8 cellular contexts compared by ENCODE assay signal in genomic region chr12:18250313-18250916, GRCh38. TPM values are rescaled to one million over a fixed set of nuclear protein-coding genes. Genes with fewer than 3 reads are reported as not detected.
DNase-seq lines count a peak whose midpoint lies in the region; ATAC-seq, FAIRE-seq and TF ChIP-seq lines count a peak whose summit lies in the region.

No MANE protein-coding gene starts in this region.

- no peaks in the 10 kb centered on the region for H3K79me2 ChIP-seq in HCT116 (ENCODE audit: insufficient read depth, low read length)
- H3K79me2 ChIP-seq in HepG2 (ENCODE audit: insufficient read depth, low read length), result no peaks in the 10 kb centered on the region

- in situ Hi-C loops in HepG2 (cut with HindIII; ENCODE audit: extremely low pct_ligation_motif_present, low pct_unique_long_range_greater_than_20kb), result no loop called here

- H3K27me3 Mint-ChIP-seq in effector memory CD8-positive, alpha-beta T cell, result no peaks in the 10 kb centered on the region

- H2AFZ ChIP-seq in HCT116 (ENCODE audit: low read depth, low read length, poor library complexity, severe bottlenecking) (peak overlapping the region; percentile 8), HepG2 (ENCODE audit: low read length) (no peak overlapping the region)

- H3K4me3 ChIP-seq in HCT116 (replicated peaks in 1 of 2; ENCODE audit: low read depth in 1 of 2, low read length in 2 of 2) (no peak overlapping the region), HepG2 (replicated peaks in 1 of 3; ENCODE audit: insufficient read depth in 1 of 3, low read depth in 2 of 3, low read length in 3 of 3) (no peak overlapping the region)

- DNase-seq in CD1c-positive myeloid dendritic cell (ENCODE audit: extremely low spot score) (peak; percentile 48), HCT116 (ENCODE audit: low read depth, low spot score) (peak; percentile 54), NCI-H510A treated with DMSO at 0.1 percent for 48 hours (lab: John Stamatoyannopoulos, UW) (peak; percentile 88), brain pericyte (ENCODE audit: low read depth, low spot score) (peak; percentile 30), HepG2 (ENCODE audit: low spot score) (peak; percentile 59)
- DNase-seq in effector memory CD8-positive, alpha-beta T cell, result no peak
- no peak for DNase-seq in effector CD8-positive, alpha-beta T cell (lab: John Stamatoyannopoulos, UW)

- no peak overlapping the region for H3K9ac ChIP-seq in HCT116 (ENCODE audit: low read length)
- H3K9ac ChIP-seq in HepG2 (ENCODE audit: insufficient read depth, low read depth, low read length), result no peak overlapping the region

- peak; percentile 74 for TF ChIP-seq RAD21 in HCT116 (IDR thresholded peaks at IDR 0.05; ENCODE audit: low read depth)
- no peak; the same call in 1 of the 2 replicates for TF ChIP-seq RAD21 in HepG2 (CRISPR knock-in tag; IDR thresholded peaks at IDR 0.05)

- H3K27me3 ChIP-seq in HCT116 (ENCODE audit: insufficient read depth, low read length) (no peaks in the 10 kb centered on the region), HepG2 (ENCODE audit: control insufficient read depth in 1 of 2, insufficient read depth in 2 of 2, low read length in 2 of 2) (no peaks in the 10 kb centered on the region)

- H3K27ac Mint-ChIP-seq in effector memory CD8-positive, alpha-beta T cell, result no peak overlapping the region

- no peaks in the 10 kb centered on the region for H3K4me1 ChIP-seq in HCT116 (ENCODE audit: control insufficient read depth in 1 of 2, insufficient read depth in 2 of 2, low read length in 2 of 2)
- H3K4me1 ChIP-seq in HepG2 (ENCODE audit: insufficient read depth, low read length), result no peaks in the 10 kb centered on the region

- POLR2A ChIA-PET in HCT116 (lab: Charles Lee), result no interaction called here
- POLR2A ChIA-PET in HepG2 (lab: Yijun Ruan, JAX), result no interaction called here

- no peaks in the 10 kb centered on the region for H3K4me1 Mint-ChIP-seq in effector memory CD8-positive, alpha-beta T cell (ENCODE audit: low read depth in 2 of 2)

- no peak overlapping the region for H3K4me3 Mint-ChIP-seq in effector memory CD8-positive, alpha-beta T cell

- RAD21 ChIA-PET in HCT116 (lab: Charles Lee; ENCODE audit: low non-redundant PET in 1 of 2, low total read pairs in 2 of 2, uncharacterized antibody in 2 of 2, unreplicated experiment in 2 of 2), result interaction anchor here (0.9 to 1.2 kb wide), 3 partner anchors 11 to 71 kb away, joined by 3 to 5 read pairs (median 3); partner anchors contain the start of gene PIK3C2G (in 1 of the 2)

- H3K36me3 ChIP-seq in HCT116 (ENCODE audit: control insufficient read depth in 1 of 2, insufficient read depth in 2 of 2, low read length in 2 of 2) (no peaks in the 10 kb centered on the region), HepG2 (replicated peaks in 1 of 2; ENCODE audit: control insufficient read depth in 1 of 2, insufficient read depth in 2 of 2, low read length in 2 of 2) (no peaks in the 10 kb centered on the region)

- H3K27ac ChIP-seq in HCT116 (ENCODE audit: low read depth, low read length) (no peak overlapping the region), HepG2 (ENCODE audit: extremely low read length, insufficient read depth, low read length) (no peak overlapping the region)

- BruUV-seq in HCT116 (replicated peaks; lab: Mats Ljungman, UMichigan), result no TSS peak
- no TSS peak for BruUV-seq in HepG2 (replicated peaks; lab: Mats Ljungman, UMichigan)

- WGBS in HepG2 (ENCODE audit: low lambda C conversion rate), result 16% methylated on average over 6 of the region's 6 CpGs

- TF ChIP-seq POLR2A in HCT116 (IDR thresholded peaks at IDR 0.05; ENCODE audit: borderline replicate concordance, extremely low read depth, insufficient read depth, insufficient read length), result no peak
- no peak for TF ChIP-seq POLR2A in HepG2 (IDR thresholded peaks at IDR 0.05; ENCODE audit: insufficient read depth in 1 of 2, low read depth in 2 of 2, low read length in 2 of 2)

- no peaks in the 10 kb centered on the region for H3K36me3 Mint-ChIP-seq in effector memory CD8-positive, alpha-beta T cell (ENCODE audit: insufficient read depth)

- H3K9me3 Mint-ChIP-seq in effector memory CD8-positive, alpha-beta T cell, result peaks cover 0 to 3% of the 10 kb centered on the region in 2 donors

- H4K20me1 ChIP-seq in HCT116 (ENCODE audit: insufficient read depth), result no peaks in the 10 kb centered on the region
- H4K20me1 ChIP-seq in HepG2 (ENCODE audit: insufficient read depth, low read length), result no peaks in the 10 kb centered on the region; the same call in 1 of the 2 replicates

- CTCF ChIA-PET in HCT116 (lab: Charles Lee), result interaction anchor here (0.6 to 2.8 kb wide), 7 partner anchors 9 to 936 kb away, joined by 3 to 28 read pairs (median 5); partner anchors contain the start of gene PIK3C2G
- CTCF ChIA-PET in HepG2 (lab: Yijun Ruan, JAX; ENCODE audit: low intra/inter-chr PET ratio, low total read pairs), result interaction anchor here (2.4 kb wide), 1 partner anchor 69 kb away, joined by 18 read pairs; no protein-coding TSS in a partner anchor

- ATAC-seq in HCT116 (peak; percentile 57; the same call in 1 of the 2 replicates), HepG2 (no peak), HG03108 (IDR thresholded peaks at IDR 0.05; ENCODE audit: unreplicated experiment) (no peak)
- ATAC-seq in effector memory CD8-positive, alpha-beta T cell (replicated peaks), result no peak

- no peak for TF ChIP-seq EP300 in HepG2 (IDR thresholded peaks at IDR 0.05; ENCODE audit: low read depth in 2 of 2, low read length in 2 of 2)
- no peak for TF ChIP-seq EP300 in HepG2 (CRISPR knock-in tag; IDR thresholded peaks at IDR 0.05; ENCODE audit: borderline replicate concordance)

- TF ChIP-seq CTCF in HCT116 (IDR thresholded peaks at IDR 0.05 in 2 of 3, conservative IDR thresholded peaks at IDR 0.05 in 1 of 3; ENCODE audit: borderline replicate concordance in 1 of 3, insufficient read depth in 1 of 3, low read depth in 2 of 3, low read length in 2 of 3) (peak; percentile 55 to 71 (median 58); a peak in 5 of 6 replicates), HepG2 (CRISPR knock-in tag; IDR thresholded peaks at IDR 0.05) (peak; percentile 69)

- no peaks in the 10 kb centered on the region for H3K9me2 ChIP-seq in HCT116 (ENCODE audit: insufficient read depth)

- H3K4me2 ChIP-seq in HCT116 (ENCODE audit: low read length) (no peak overlapping the region), HepG2 (ENCODE audit: low read depth, low read length) (no peak overlapping the region)

- intact Hi-C loops in HCT116 (cut with micrococcal nuclease), result loop anchor here (1.0 to 2.0 kb wide), 2 partner anchors 70 to 936 kb away; no protein-coding TSS in a partner anchor
- intact Hi-C loops in HepG2 (cut with micrococcal nuclease; ENCODE audit: unreplicated experiment), result loop anchor here (1.0 kb wide), 1 partner anchor 70 kb away; no protein-coding TSS in a partner anchor

- H3K9me3 ChIP-seq in HCT116 (ENCODE audit: control insufficient read depth in 1 of 2, insufficient read depth in 1 of 2, low read depth in 1 of 2, low read length in 2 of 2), result no peaks in the 10 kb centered on the region
- no peaks in the 10 kb centered on the region for H3K9me3 ChIP-seq in HepG2 (ENCODE audit: low read length)

- FAIRE-seq in HepG2 (lab: Jason Lieb, UNC), result peak; percentile 28

TF ChIP-seq in HCT116, 20 proteins besides CTCF, POLR2A, EP300 and RAD21 (continues in another document):
- TF ChIP-seq POLR2AphosphoS5 (IDR thresholded peaks at IDR 0.05; ENCODE audit: low read depth, low read length), result no peak
- TF ChIP-seq CBX3 (IDR thresholded peaks at IDR 0.05; ENCODE audit: low read depth), result no peak
- TF ChIP-seq FOSL1 (IDR thresholded peaks at IDR 0.05; ENCODE audit: low read depth), result no peak
- TF ChIP-seq SP1 (IDR thresholded peaks at IDR 0.05; ENCODE audit: low read depth), result no peak
- no peak for TF ChIP-seq ATF3 (IDR thresholded peaks at IDR 0.05)
- no peak for TF ChIP-seq ZFX (IDR thresholded peaks at IDR 0.05)

TF ChIP-seq in HepG2, 621 proteins besides CTCF, POLR2A, EP300 and RAD21:
- peak; percentile 64 for TF ChIP-seq STAG1 (CRISPR knock-in tag; IDR thresholded peaks at IDR 0.05)
- TF ChIP-seq ZNF788 (CRISPR knock-in tag; IDR thresholded peaks at IDR 0.05; ENCODE audit: borderline replicate concordance), result no peak
- no peak for TF ChIP-seq ZNF235 (CRISPR knock-in tag; IDR thresholded peaks at IDR 0.05; ENCODE audit: borderline replicate concordance)
- no peak for TF ChIP-seq ZSCAN9 (CRISPR knock-in tag; IDR thresholded peaks at IDR 0.05; ENCODE audit: borderline replicate concordance)

RNA-seq across cellular contexts. Expression of gene PIK3C2G, which starts 10.9 kb away (rescaled TPM):
- total RNA-seq in HCT116 (2021; ENCODE audit: unreplicated experiment), result not detected
- not detected in 2 replicates for polyA plus RNA-seq in HCT116 (2012)
- total RNA-seq in HepG2 (2016; rRNA removed; fragmentation: Illumina TruSeq; extraction: Trizol), result not detected in 2 replicates
- not detected in 2 replicates for total RNA-seq in HepG2 (2016; cell fraction: cytosol; rRNA removed; fragmentation: Illumina TruSeq; extraction: Trizol; ENCODE audit: low read depth)
- not detected in 2 replicates for total RNA-seq in HepG2 (2016; cell fraction: insoluble cytoplasmic fraction; rRNA removed; fragmentation: Illumina TruSeq; extraction: Trizol)
- total RNA-seq in HepG2 (2016; cell fraction: membrane; rRNA removed; fragmentation: Illumina TruSeq; extraction: Trizol), result not detected in 2 replicates
- not detected in 2 replicates for total RNA-seq in HepG2 (2016; cell fraction: nucleus; rRNA removed; fragmentation: Illumina TruSeq; extraction: Trizol)
- not detected in 2 replicates for polyA plus RNA-seq in HepG2 (2011; rRNA removed)
- polyA plus RNA-seq in HepG2 (2011; cell fraction: cytosol; rRNA removed), result not detected in 2 replicates
- polyA plus RNA-seq in HepG2 (2011; cell fraction: nucleus; rRNA removed), result not detected in 2 replicates
- not detected in 2 replicates for polyA plus RNA-seq in HepG2 (2012)
- polyA plus RNA-seq in HepG2 (2016; cell fraction: cytosol; fragmentation: Illumina TruSeq; extraction: Trizol; ENCODE audit: low read depth), result not detected in 2 replicates
- not detected in 2 replicates for polyA plus RNA-seq in HepG2 (2016; cell fraction: insoluble cytoplasmic fraction; fragmentation: Illumina TruSeq; extraction: Trizol; ENCODE audit: low read depth)
- polyA plus RNA-seq in HepG2 (2016; cell fraction: membrane; fragmentation: Illumina TruSeq; extraction: Trizol; ENCODE audit: low read depth), result not detected in 2 replicates
- not detected in 2 replicates for polyA plus RNA-seq in HepG2 (2016; cell fraction: nucleus; fragmentation: Illumina TruSeq; extraction: Trizol; ENCODE audit: insufficient read depth, low read depth)
- not detected in 2 replicates for polyA minus RNA-seq in HepG2 (2011; rRNA and poly(A)+ RNA removed; ENCODE audit: low replicate concordance)
- not detected in 2 replicates for polyA minus RNA-seq in HepG2 (2011; cell fraction: cytosol; rRNA and poly(A)+ RNA removed)
- not detected in 2 replicates for polyA minus RNA-seq in HepG2 (2011; cell fraction: nucleus; rRNA and poly(A)+ RNA removed)

Comparison
In these comparisons a context has a peak if more than half of its experiments do, and no peak if none do; other contexts are left out.
1. DNase-seq: peak in CD1c-positive myeloid dendritic cell (single experiment), HCT116 (single experiment), NCI-H510A treated with DMSO at 0.1 percent for 48 hours (single experiment), brain pericyte (single experiment) and HepG2 (single experiment); none in effector memory CD8-positive, alpha-beta T cell (0 of 3) and effector CD8-positive, alpha-beta T cell (single experiment).